In genomic region chr4:89640620-89641366, GRCh38 we compare ENCODE assay signal across 8 cellular contexts.
A peak's percentile ranks its signal among the peaks of the same experiment; 100 is the strongest.
DNase-seq lines count a peak whose midpoint lies in the region; ATAC-seq and TF ChIP-seq lines count a peak whose summit lies in the region.

No MANE protein-coding gene starts in this region.

- H3K4me3 Mint-ChIP-seq in mesothelial cell of epicardium: peak overlapping the region; percentile 56

- H3K27ac Mint-ChIP-seq in mesothelial cell of epicardium: no peak overlapping the region

- DNase-seq in GM03348 (ENCODE audit: low spot score) (peak; percentile 66), LNCaP clone FGC (ENCODE audit: low read depth) (peak; percentile 11), dermis blood vessel endothelial cell (peak; percentile 47), mesothelial cell of epicardium (ENCODE audit: low spot score in 2 of 2, unreplicated experiment in 2 of 2) (peak; percentile 34 to 73), NCI-H510A treated with DMSO at 0.1 percent for 48 hours (lab: John Stamatoyannopoulos, UW) (no peak), NCI-H2029 treated with DMSO at 0.1 percent for 48 hours (lab: John Stamatoyannopoulos, UW) (no peak), KG1 (lab: John Stamatoyannopoulos, UW) (no peak)

- peaks cover 2% of the 10 kb centered on the region for H3K4me1 Mint-ChIP-seq in mesothelial cell of epicardium

- ATAC-seq in GM19455 (IDR thresholded peaks at IDR 0.05; ENCODE audit: unreplicated experiment): no peak

- H3K36me3 Mint-ChIP-seq in mesothelial cell of epicardium: no peaks in the 10 kb centered on the region

- TF ChIP-seq CTCF in LNCaP clone FGC (IDR thresholded peaks at IDR 0.05; ENCODE audit: control insufficient read depth, extremely low read depth, insufficient read depth) (peak; percentile 61), mesothelial cell of epicardium (IDR thresholded peaks at IDR 0.05; ENCODE audit: unreplicated experiment) (peak; percentile 34)

- H3K4me3 ChIP-seq in LNCaP clone FGC (ENCODE audit: low read depth, low read length): no peak overlapping the region

- H3K9me3 Mint-ChIP-seq in mesothelial cell of epicardium: no peaks in the 10 kb centered on the region

- H3K27me3 Mint-ChIP-seq in mesothelial cell of epicardium (ENCODE audit: low read depth): no peaks in the 10 kb centered on the region

Comparison
In these comparisons a context has a peak if more than half of its experiments do, and no peak if none do; other contexts are left out.
1. DNase-seq: peak in GM03348 (single experiment), LNCaP clone FGC (single experiment), dermis blood vessel endothelial cell (single experiment) and mesothelial cell of epicardium (2 of 2); none in NCI-H510A treated with DMSO at 0.1 percent for 48 hours (single experiment), NCI-H2029 treated with DMSO at 0.1 percent for 48 hours (single experiment) and KG1 (single experiment).